Comparison of ENCODE assay signal across 1 cellular context in genomic region chr4:78644744-78645330, GRCh38.
A peak's percentile ranks its signal among the peaks of the same experiment; 100 is the strongest.
TF ChIP-seq lines count a peak whose summit lies in the region.

No MANE protein-coding gene starts in this region.

TF ChIP-seq in K562, 482 proteins besides CTCF, POLR2A, EP300 and RAD21 (continued from another document and continues in another):
- TF ChIP-seq RREB1 (CRISPR knock-in tag; IDR thresholded peaks at IDR 0.05) (no peak), HMG20A (CRISPR knock-in tag; conservative IDR thresholded peaks at IDR 0.05) (no peak), CTBP1 (IDR thresholded peaks at IDR 0.05; ENCODE audit: borderline replicate concordance) (no peak), KLF16 (IDR thresholded peaks at IDR 0.05) (no peak; the same call in 1 of the 2 replicates), ZFP36 (IDR thresholded peaks at IDR 0.05; ENCODE audit: low read depth, low read length, partially characterized antibody) (no peak), DIDO1 (tag; IDR thresholded peaks at IDR 0.05; ENCODE audit: low read depth) (no peak), THAP7 (CRISPR knock-in tag; IDR thresholded peaks at IDR 0.05) (no peak), TFAP4 (CRISPR knock-in tag; IDR thresholded peaks at IDR 0.05; ENCODE audit: borderline replicate concordance) (no peak), KAT8 (IDR thresholded peaks at IDR 0.05; ENCODE audit: low read depth) (no peak), RFX1 (IDR thresholded peaks at IDR 0.05) (peak; percentile 25), TEAD4 (IDR thresholded peaks at IDR 0.05; ENCODE audit: low read length) (no peak), TEAD4 (CRISPR knock-in tag; IDR thresholded peaks at IDR 0.05; ENCODE audit: borderline replicate concordance) (no peak), ZBTB5 (IDR thresholded peaks at IDR 0.05) (no peak), PHB2 (IDR thresholded peaks at IDR 0.05; ENCODE audit: low read depth) (no peak), GTF2E2 (tag; IDR thresholded peaks at IDR 0.05) (no peak), FOXA3 (CRISPR knock-in tag; conservative IDR thresholded peaks at IDR 0.05 in 1 of 2, IDR thresholded peaks at IDR 0.05 in 1 of 2) (no peak), CTCFL (IDR thresholded peaks at IDR 0.05; ENCODE audit: borderline replicate concordance, insufficient read depth, low read depth, low read length, poor library complexity, severe bottlenecking) (no peak), DACH1 (IDR thresholded peaks at IDR 0.05; ENCODE audit: partially characterized antibody) (peak; percentile 89), ETS1 (conservative IDR thresholded peaks at IDR 0.05; ENCODE audit: control insufficient read depth, low read depth, low read length) (no peak), ZNF280A (IDR thresholded peaks at IDR 0.05; ENCODE audit: low read depth, partially characterized antibody) (no peak), NONO (IDR thresholded peaks at IDR 0.05; ENCODE audit: low read depth in 2 of 2, low read length in 1 of 2) (no peak), ZBTB1 (CRISPR knock-in tag; IDR thresholded peaks at IDR 0.05; ENCODE audit: borderline replicate concordance, low read depth) (no peak), GTF2A2 (tag; IDR thresholded peaks at IDR 0.05) (no peak), ZBTB8A (IDR thresholded peaks at IDR 0.05; ENCODE audit: partially characterized antibody) (no peak), CREM (IDR thresholded peaks at IDR 0.05; ENCODE audit: low read depth) (peak; percentile 89), ZMIZ1 (IDR thresholded peaks at IDR 0.05; ENCODE audit: low read depth in 2 of 2, low read length in 2 of 2) (no peak), TFAM (CRISPR knock-in tag; conservative IDR thresholded peaks at IDR 0.05) (no peak), HDAC3 (IDR thresholded peaks at IDR 0.05; ENCODE audit: borderline replicate concordance, partially characterized antibody) (no peak), ZNF23 (CRISPR knock-in tag; IDR thresholded peaks at IDR 0.05) (no peak), CREB3L1 (IDR thresholded peaks at IDR 0.05; ENCODE audit: borderline replicate concordance, low read depth) (peak; percentile 81), POLR2AphosphoS2 (IDR thresholded peaks at IDR 0.05; ENCODE audit: low read length) (no peak), RFX7 (CRISPR knock-in tag; IDR thresholded peaks at IDR 0.05) (no peak), CBX2 (IDR thresholded peaks at IDR 0.05; ENCODE audit: insufficient read depth, low read length, poor library complexity, severe bottlenecking) (no peak), MTA2 (IDR thresholded peaks at IDR 0.05; ENCODE audit: low read depth) (0 out of 2 replicates have a peak, but pooled peaks have one; percentile 26), TRIM28 (IDR thresholded peaks at IDR 0.05) (no peak), ZNF444 (CRISPR knock-in tag; IDR thresholded peaks at IDR 0.05) (no peak), ZNF57 (CRISPR knock-in tag; IDR thresholded peaks at IDR 0.05) (no peak), ATF4 (CRISPR knock-in tag; IDR thresholded peaks at IDR 0.05) (no peak), MCM7 (IDR thresholded peaks at IDR 0.05) (0 out of 4 replicates have a peak, but pooled peaks of 1 of the 2 experiments have one; percentile 71), ZNF41 (CRISPR knock-in tag; conservative IDR thresholded peaks at IDR 0.05) (no peak), NELFE (IDR thresholded peaks at IDR 0.05; ENCODE audit: insufficient read depth, insufficient read length) (no peak), PTBP1 (IDR thresholded peaks at IDR 0.05; ENCODE audit: low read depth, low read length) (no peak), TOE1 (IDR thresholded peaks at IDR 0.05; ENCODE audit: borderline replicate concordance) (no peak), TOE1 (CRISPR knock-in tag; IDR thresholded peaks at IDR 0.05; ENCODE audit: borderline replicate concordance, low read depth) (no peak), BRF1 (IDR thresholded peaks at IDR 0.05; ENCODE audit: borderline replicate concordance, extremely low read depth, insufficient read length) (no peak)
